Comparison of ENCODE assay signal across 8 cellular contexts in the genomic region with DNA sequence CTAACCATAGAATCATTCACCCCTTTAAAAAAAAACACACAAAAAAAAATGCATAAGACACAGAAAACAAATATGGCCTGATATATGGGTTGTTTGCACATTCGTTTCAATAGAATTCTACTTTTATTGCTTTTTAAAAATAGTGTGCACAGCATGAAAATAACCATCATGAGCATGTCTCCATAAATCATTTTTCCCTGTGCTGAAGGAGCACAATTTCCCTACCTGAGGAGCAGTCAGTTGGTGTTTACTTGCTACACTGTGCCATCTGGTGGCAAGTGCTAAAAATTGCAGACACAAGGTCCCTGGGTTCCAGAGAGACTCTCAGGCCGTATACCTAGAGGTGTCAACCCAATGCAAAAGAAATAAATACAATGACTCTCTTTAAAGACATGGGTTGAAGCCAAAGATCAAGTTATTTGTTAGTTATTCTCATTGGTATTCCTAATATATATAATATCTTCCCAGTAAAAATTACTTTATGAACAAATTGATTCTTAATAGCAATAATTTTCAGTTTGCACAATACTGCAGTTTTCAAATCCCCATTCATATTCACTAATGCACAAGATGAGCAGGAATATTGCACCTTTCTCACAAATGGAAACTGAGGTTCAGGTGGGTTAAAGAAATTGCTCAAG.
DNase-seq lines count a peak whose midpoint lies in the region; ATAC-seq and TF ChIP-seq lines count a peak whose summit lies in the region.

No MANE protein-coding gene starts in this region.

- H3K27me3 Mint-ChIP-seq in MCF 10A (ENCODE audit: insufficient read depth, unreplicated experiment) = no peaks in the 10 kb centered on the region
- H3K27me3 Mint-ChIP-seq in activated T-helper 1 cell treated with anti-CD3 and anti-CD28 coated beads, Interleukin-12 subunit alpha, Interleukin-12 subunit beta, Interleukin-2, Interleukin-4 antibody, amounts not matched to agents 30 ng/mL and 10 ng/mL and 1 ng/mL, durations not matched to agents 14 hours and 24 hours and 36 hours (ENCODE audit: insufficient read depth) = peaks cover 2% of the 10 kb centered on the region

- CTCF ChIA-PET in MCF 10A (lab: Yijun Ruan, JAX) = interaction anchor here (0.6 to 1.8 kb wide), 13 partner anchors 17 to 1280 kb away, joined by 3 to 7 read pairs (median 3); no protein-coding TSS in a partner anchor

- no TSS peak for BruUV-seq in MCF 10A (replicated peaks; lab: Mats Ljungman, UMichigan)

- intact Hi-C loops in MCF 10A (cut with micrococcal nuclease) = loop anchor here (1.0 to 10.0 kb wide), 6 partner anchors 229 to 1279 kb away; a partner anchor contains a TSS
- intact Hi-C loops in activated T-helper 1 cell treated with anti-CD3 and anti-CD28 coated beads, Interleukin-12 subunit alpha, Interleukin-12 subunit beta, Interleukin-2, Interleukin-4 antibody, amounts not matched to agents 30 ng/mL and 10 ng/mL and 1 ng/mL, durations not matched to agents 14 hours and 24 hours and 36 hours (cut with micrococcal nuclease) = loop anchor here (5.0 to 10.0 kb wide), 3 partner anchors 269 to 1339 kb away; no protein-coding TSS in a partner anchor

- ATAC-seq in GM18873 (IDR thresholded peaks at IDR 0.05; ENCODE audit: low FRiP score, unreplicated experiment) = peak; percentile 83
- ATAC-seq in HG03064 (IDR thresholded peaks at IDR 0.05; ENCODE audit: low read depth, unreplicated experiment) = peak; percentile 65

- H3K4me1 Mint-ChIP-seq in MCF 10A (ENCODE audit: insufficient read depth, unreplicated experiment) = no peaks in the 10 kb centered on the region
- H3K4me1 Mint-ChIP-seq in activated T-helper 1 cell treated with anti-CD3 and anti-CD28 coated beads, Interleukin-12 subunit alpha, Interleukin-12 subunit beta, Interleukin-2, Interleukin-4 antibody, amounts not matched to agents 30 ng/mL and 10 ng/mL and 1 ng/mL, durations not matched to agents 14 hours and 24 hours and 36 hours (ENCODE audit: low read depth) = no peaks in the 10 kb centered on the region

- H3K9me3 Mint-ChIP-seq in MCF 10A (ENCODE audit: unreplicated experiment) = no peaks in the 10 kb centered on the region
- H3K9me3 Mint-ChIP-seq in activated T-helper 1 cell treated with anti-CD3 and anti-CD28 coated beads, Interleukin-12 subunit alpha, Interleukin-12 subunit beta, Interleukin-2, Interleukin-4 antibody, amounts not matched to agents 30 ng/mL and 10 ng/mL and 1 ng/mL, durations not matched to agents 14 hours and 24 hours and 36 hours = no peaks in the 10 kb centered on the region

- DNase-seq in DMS153 treated with DMSO at 0.1 percent for 48 hours (lab: John Stamatoyannopoulos, UW; ENCODE audit: unreplicated experiment) = peak; percentile 15
- DNase-seq in NCI-H526 (lab: John Stamatoyannopoulos, UW) = peak; percentile 39 to 64
- peak; percentile 80 for DNase-seq in MCF 10A (ENCODE audit: unreplicated experiment)
- peak; percentile 68 to 72 for DNase-seq in lung microvascular endothelial cell (ENCODE audit: low read depth in 2 of 2)
- DNase-seq in central memory CD4-positive, alpha-beta T cell = no peak
- DNase-seq in activated T-helper 1 cell treated with anti-CD3 and anti-CD28 coated beads, Interleukin-12 subunit alpha, Interleukin-12 subunit beta, Interleukin-2, Interleukin-4 antibody, amounts not matched to agents 30 ng/mL and 10 ng/mL and 1 ng/mL, durations not matched to agents 14 hours and 24 hours and 36 hours (ENCODE audit: low spot score) = no peak

- no peaks in the 10 kb centered on the region for H3K36me3 Mint-ChIP-seq in MCF 10A (ENCODE audit: insufficient read depth, unreplicated experiment)
- H3K36me3 Mint-ChIP-seq in activated T-helper 1 cell treated with anti-CD3 and anti-CD28 coated beads, Interleukin-12 subunit alpha, Interleukin-12 subunit beta, Interleukin-2, Interleukin-4 antibody, amounts not matched to agents 30 ng/mL and 10 ng/mL and 1 ng/mL, durations not matched to agents 14 hours and 24 hours and 36 hours (ENCODE audit: low read depth) = no peaks in the 10 kb centered on the region

- no peak overlapping the region for H3K4me3 Mint-ChIP-seq in MCF 10A (ENCODE audit: unreplicated experiment)
- no peak overlapping the region for H3K4me3 Mint-ChIP-seq in activated T-helper 1 cell treated with anti-CD3 and anti-CD28 coated beads, Interleukin-12 subunit alpha, Interleukin-12 subunit beta, Interleukin-2, Interleukin-4 antibody, amounts not matched to agents 30 ng/mL and 10 ng/mL and 1 ng/mL, durations not matched to agents 14 hours and 24 hours and 36 hours

- H3K27ac Mint-ChIP-seq in MCF 10A (ENCODE audit: low read depth, unreplicated experiment) = no peak overlapping the region
- H3K27ac Mint-ChIP-seq in activated T-helper 1 cell treated with anti-CD3 and anti-CD28 coated beads, Interleukin-12 subunit alpha, Interleukin-12 subunit beta, Interleukin-2, Interleukin-4 antibody, amounts not matched to agents 30 ng/mL and 10 ng/mL and 1 ng/mL, durations not matched to agents 14 hours and 24 hours and 36 hours = no peak overlapping the region

- TF ChIP-seq CTCF in MCF 10A (IDR thresholded peaks at IDR 0.05; ENCODE audit: unreplicated experiment) = peak; percentile 78

- POLR2A ChIA-PET in MCF 10A (lab: Yijun Ruan, JAX) = interaction anchor here (0.6 kb wide), 1 partner anchor 888 kb away, joined by 7 read pairs; no protein-coding TSS in a partner anchor

Comparison
In these comparisons a context has a peak if more than half of its experiments do, and no peak if none do; other contexts are left out.
1. DNase-seq: peak in DMS153 treated with DMSO at 0.1 percent for 48 hours (single experiment), NCI-H526 (2 of 2), MCF 10A (single experiment) and lung microvascular endothelial cell (2 of 2); none in central memory CD4-positive, alpha-beta T cell (single experiment) and activated T-helper 1 cell treated with anti-CD3 and anti-CD28 coated beads, Interleukin-12 subunit alpha, Interleukin-12 subunit beta, Interleukin-2, Interleukin-4 antibody, amounts not matched to agents 30 ng/mL and 10 ng/mL and 1 ng/mL, durations not matched to agents 14 hours and 24 hours and 36 hours (single experiment).